Comparison of ENCODE assay signal across 28 cellular contexts in genomic region chr3:132160218-132160617, GRCh38.
"Had no signal": no experiment of that assay in that cellular context is flagged by ENCODE, and none has a peak within 500 bp of the region (broad histone marks: within the 10 kb centered on the region; RNA-seq: fewer than 3 reads in every experiment).

No MANE protein-coding gene starts in this region.

- H3K4me3 Mint-ChIP-seq: memory B cell; naive thymus-derived CD8-positive, alpha-beta T cell; nephron; neural crest cell; stimulated activated naive B cell treated with anti-CD40 and anti-IgM and Interleukin-4, amounts not matched to agents 10 μg/mL and 1 μg/mL and 100 μg/mL, for 72 hours had no signal

- H3K27me3 ChIP-seq: pancreas, stomach, suprapubic skin, tibial artery, upper lobe of right lung had no signal

- H3K27ac ChIP-seq: left ventricle myocardium inferior, pancreas, prostate gland, skin epidermis, stomach, suprapubic skin, thoracic aorta, tibial artery, upper lobe of right lung had no signal

- H3K4me1 Mint-ChIP-seq: memory B cell; naive thymus-derived CD8-positive, alpha-beta T cell; nephron; neural crest cell; stimulated activated naive B cell treated with anti-CD40 and anti-IgM and Interleukin-4, amounts not matched to agents 10 μg/mL and 1 μg/mL and 100 μg/mL, for 72 hours had no signal

- H3K4me3 ChIP-seq: left ventricle myocardium inferior, lung, pancreas, prostate gland, skin epidermis, stomach, suprapubic skin, thoracic aorta, tibial artery, upper lobe of right lung had no signal

- DNase-seq: hypothalamus; islet precursor cell; left ventricle myocardium inferior; naive thymus-derived CD8-positive, alpha-beta T cell; nucleus accumbens; pancreas; posterior cingulate gyrus; retina; right cardiac atrium; stimulated activated CD4-positive, alpha-beta T cell treated with anti-CD3 and anti-CD28 coated beads, Interleukin-12 subunit alpha, Interleukin-12 subunit beta, amount 100 ng/mL, for 4 hours; stimulated activated CD4-positive, alpha-beta T cell treated with anti-CD3 and anti-CD28 coated beads, Interleukin-15, amount 100 ng/mL, for 24 hours; stimulated activated CD4-positive, alpha-beta T cell treated with anti-CD3 and anti-CD28 coated beads, Interleukin-2, amount 100 ng/mL, for 24 hours; stimulated activated CD4-positive, alpha-beta T cell treated with anti-CD3 and anti-CD28 coated beads, Interleukin-4, amount 100 ng/mL, for 1 hour; stimulated activated naive B cell treated with anti-CD40 and anti-IgM and Interleukin-4, amounts not matched to agents 10 μg/mL and 1 μg/mL and 100 μg/mL, for 72 hours; stimulated activated naive CD8-positive, alpha-beta T cell treated with anti-CD3 and anti-CD28 coated beads, Interleukin-15, Interleukin-2, amounts not matched to agents 100 U/mL and 50 U/mL, for 24 hours; stomach; tibial artery; trophoblast cell; upper lobe of right lung had no signal

- H3K27ac Mint-ChIP-seq: memory B cell; naive thymus-derived CD8-positive, alpha-beta T cell; nephron; stimulated activated naive B cell treated with anti-CD40 and anti-IgM and Interleukin-4, amounts not matched to agents 10 μg/mL and 1 μg/mL and 100 μg/mL, for 72 hours had no signal

- ATAC-seq: naive thymus-derived CD8-positive, alpha-beta T cell; pancreas; right cardiac atrium; sciatic nerve; stimulated activated naive B cell treated with anti-CD40 and anti-IgM and Interleukin-4, amounts not matched to agents 10 μg/mL and 1 μg/mL and 100 μg/mL, for 72 hours; stimulated activated naive CD8-positive, alpha-beta T cell treated with anti-CD3 and anti-CD28 coated beads, Interleukin-15, Interleukin-2, amounts not matched to agents 100 U/mL and 50 U/mL, for 24 hours; upper lobe of right lung had no signal

- H3K27me3 Mint-ChIP-seq: stimulated activated naive B cell treated with anti-CD40 and anti-IgM and Interleukin-4, amounts not matched to agents 10 μg/mL and 1 μg/mL and 100 μg/mL, for 72 hours had no signal

- H3K4me1 ChIP-seq: left ventricle myocardium inferior, pancreas, prostate gland, stomach, suprapubic skin, tibial artery, upper lobe of right lung had no signal

- H3K36me3 Mint-ChIP-seq: memory B cell; naive thymus-derived CD8-positive, alpha-beta T cell; stimulated activated naive B cell treated with anti-CD40 and anti-IgM and Interleukin-4, amounts not matched to agents 10 μg/mL and 1 μg/mL and 100 μg/mL, for 72 hours had no signal

- H3K36me3 ChIP-seq: left ventricle myocardium inferior, pancreas, prostate gland, stomach, suprapubic skin, thoracic aorta, tibial artery, upper lobe of right lung had no signal

- H3K9me3 ChIP-seq: left ventricle myocardium inferior, pancreas, prostate gland, stomach, suprapubic skin, thoracic aorta, tibial artery, upper lobe of right lung had no signal

- H3K9me3 Mint-ChIP-seq: memory B cell; nephron; neural crest cell; stimulated activated naive B cell treated with anti-CD40 and anti-IgM and Interleukin-4, amounts not matched to agents 10 μg/mL and 1 μg/mL and 100 μg/mL, for 72 hours had no signal
